8 cellular contexts compared by ENCODE assay signal in genomic region chr1:41003640-41004220, GRCh38. TPM values are rescaled to one million over a fixed set of nuclear protein-coding genes. Genes with fewer than 3 reads are reported as not detected.
DNase-seq lines count a peak whose midpoint lies in the region; ATAC-seq, FAIRE-seq and TF ChIP-seq lines count a peak whose summit lies in the region.

No MANE protein-coding gene starts in this region.

- no peak overlapping the region for H3K4me3 Mint-ChIP-seq in activated T-helper 1 cell treated with anti-CD3 and anti-CD28 coated beads, Interleukin-12 subunit alpha, Interleukin-12 subunit beta, Interleukin-2, Interleukin-4 antibody, amounts not matched to agents 30 ng/mL and 10 ng/mL and 1 ng/mL, durations not matched to agents 14 hours and 24 hours and 36 hours
- H3K4me3 Mint-ChIP-seq in osteocyte (ENCODE audit: unreplicated experiment), result no peak overlapping the region

- TF ChIP-seq CTCF in D721Med (IDR thresholded peaks at IDR 0.05; ENCODE audit: insufficient read depth, missing control alignments), result peak; percentile 63
- peak; percentile 59 for TF ChIP-seq CTCF in fibroblast of pulmonary artery (IDR thresholded peaks at IDR 0.05; ENCODE audit: low read length, missing control alignments)
- peak; percentile 77 for TF ChIP-seq CTCF in osteocyte (IDR thresholded peaks at IDR 0.05)
- peak in 4 of 6 experiments; percentile 28 to 51 (median 49) for TF ChIP-seq CTCF in thyroid gland (IDR thresholded peaks at IDR 0.05)

- H3K9me3 ChIP-seq in thyroid gland, result no peaks in the 10 kb centered on the region

- peaks cover 11 to 37% of the 10 kb centered on the region in 2 donors for H3K36me3 ChIP-seq in thyroid gland

- H3K4me3 ChIP-seq in fibroblast of pulmonary artery (replicated peaks; ENCODE audit: low read depth, low read length) (no peak overlapping the region), thyroid gland (replicated peaks in 1 of 3) (no peak overlapping the region)

- peaks cover 66% of the 10 kb centered on the region for H3K36me3 Mint-ChIP-seq in activated T-helper 1 cell treated with anti-CD3 and anti-CD28 coated beads, Interleukin-12 subunit alpha, Interleukin-12 subunit beta, Interleukin-2, Interleukin-4 antibody, amounts not matched to agents 30 ng/mL and 10 ng/mL and 1 ng/mL, durations not matched to agents 14 hours and 24 hours and 36 hours (ENCODE audit: low read depth)
- peaks cover 50% of the 10 kb centered on the region for H3K36me3 Mint-ChIP-seq in osteocyte (ENCODE audit: unreplicated experiment)

- peaks cover 23% of the 10 kb centered on the region for H3K4me1 Mint-ChIP-seq in activated T-helper 1 cell treated with anti-CD3 and anti-CD28 coated beads, Interleukin-12 subunit alpha, Interleukin-12 subunit beta, Interleukin-2, Interleukin-4 antibody, amounts not matched to agents 30 ng/mL and 10 ng/mL and 1 ng/mL, durations not matched to agents 14 hours and 24 hours and 36 hours (ENCODE audit: low read depth)
- H3K4me1 Mint-ChIP-seq in osteocyte (ENCODE audit: unreplicated experiment), result peaks cover 22% of the 10 kb centered on the region

- peak overlapping the region; percentile 61 for H3K27ac Mint-ChIP-seq in activated T-helper 1 cell treated with anti-CD3 and anti-CD28 coated beads, Interleukin-12 subunit alpha, Interleukin-12 subunit beta, Interleukin-2, Interleukin-4 antibody, amounts not matched to agents 30 ng/mL and 10 ng/mL and 1 ng/mL, durations not matched to agents 14 hours and 24 hours and 36 hours
- peak overlapping the region; percentile 58 for H3K27ac Mint-ChIP-seq in osteocyte (ENCODE audit: unreplicated experiment)

- no peak for FAIRE-seq in D721Med (lab: Jason Lieb, UNC)

- DNase-seq in D721Med (ENCODE audit: insufficient read length, low spot score), result no peak
- DNase-seq in HS-27A (ENCODE audit: low read depth), result peak; percentile 99
- peak; percentile 99 for DNase-seq in RPMI8226
- DNase-seq in activated T-helper 1 cell treated with anti-CD3 and anti-CD28 coated beads, Interleukin-12 subunit alpha, Interleukin-12 subunit beta, Interleukin-2, Interleukin-4 antibody, amounts not matched to agents 30 ng/mL and 10 ng/mL and 1 ng/mL, durations not matched to agents 14 hours and 24 hours and 36 hours (ENCODE audit: low spot score), result peak; percentile 66
- peak; percentile 99 for DNase-seq in fibroblast of pulmonary artery (ENCODE audit: low read depth)
- DNase-seq in osteocyte (ENCODE audit: extremely low spot score, unreplicated experiment), result peak; percentile 97
- DNase-seq in thyroid gland, result peak; percentile 90 to 92

- peak; percentile 96 for ATAC-seq in GM21381 (IDR thresholded peaks at IDR 0.05; ENCODE audit: unreplicated experiment)

- peaks cover 0 to 7% of the 10 kb centered on the region in 2 donors for H3K4me1 ChIP-seq in thyroid gland

- intact Hi-C loops in activated T-helper 1 cell treated with anti-CD3 and anti-CD28 coated beads, Interleukin-12 subunit alpha, Interleukin-12 subunit beta, Interleukin-2, Interleukin-4 antibody, amounts not matched to agents 30 ng/mL and 10 ng/mL and 1 ng/mL, durations not matched to agents 14 hours and 24 hours and 36 hours (cut with micrococcal nuclease), result loop anchor here (1.0 kb wide), 1 partner anchor 19 kb away; no protein-coding TSS in a partner anchor
- intact Hi-C loops in thyroid gland (cut with DNase I), result no loop called here

- no peak for TF ChIP-seq POLR2A in thyroid gland (IDR thresholded peaks at IDR 0.05)

- WGBS in thyroid gland, 2 donors, result 42 to 49% methylated on average over 10 to 11 of the region's 11 CpGs

- H3K27me3 ChIP-seq in thyroid gland, result no peaks in the 10 kb centered on the region

- H3K9me3 Mint-ChIP-seq in activated T-helper 1 cell treated with anti-CD3 and anti-CD28 coated beads, Interleukin-12 subunit alpha, Interleukin-12 subunit beta, Interleukin-2, Interleukin-4 antibody, amounts not matched to agents 30 ng/mL and 10 ng/mL and 1 ng/mL, durations not matched to agents 14 hours and 24 hours and 36 hours, result no peaks in the 10 kb centered on the region
- no peaks in the 10 kb centered on the region for H3K9me3 Mint-ChIP-seq in osteocyte (ENCODE audit: unreplicated experiment)

- no peaks in the 10 kb centered on the region for H3K27me3 Mint-ChIP-seq in activated T-helper 1 cell treated with anti-CD3 and anti-CD28 coated beads, Interleukin-12 subunit alpha, Interleukin-12 subunit beta, Interleukin-2, Interleukin-4 antibody, amounts not matched to agents 30 ng/mL and 10 ng/mL and 1 ng/mL, durations not matched to agents 14 hours and 24 hours and 36 hours (ENCODE audit: insufficient read depth)
- H3K27me3 Mint-ChIP-seq in osteocyte (ENCODE audit: unreplicated experiment), result no peaks in the 10 kb centered on the region

- no peak overlapping the region for H3K27ac ChIP-seq in thyroid gland

RNA-seq across cellular contexts. Expression of gene SLFNL1, which starts 17.8 kb away (rescaled TPM):
- 0.18 TPM in 1 of 2 replicates, not detected in the other for total RNA-seq in activated T-helper 1 cell treated with anti-CD3 and anti-CD28 coated beads, Interleukin-12 subunit alpha, Interleukin-12 subunit beta, Interleukin-2, Interleukin-4 antibody, amounts not matched to agents 30 ng/mL and 10 ng/mL and 1 ng/mL, durations not matched to agents 14 hours and 24 hours and 36 hours
- total RNA-seq in osteocyte (0.29 and 0.30 TPM in 2 replicates), thyroid gland (1 to 10 TPM in 2 of 4 donors, under 1 TPM in 2; 0.44 to 1.7 (median 0.92) TPM)

RNA-seq across cellular contexts. Expression of gene CTPS1, which starts 24.2 kb away (rescaled TPM):
- total RNA-seq in activated T-helper 1 cell treated with anti-CD3 and anti-CD28 coated beads, Interleukin-12 subunit alpha, Interleukin-12 subunit beta, Interleukin-2, Interleukin-4 antibody, amounts not matched to agents 30 ng/mL and 10 ng/mL and 1 ng/mL, durations not matched to agents 14 hours and 24 hours and 36 hours, result 172 and 174 TPM in 2 replicates
- total RNA-seq in osteocyte (25.6 and 27.7 TPM in 2 replicates), thyroid gland (10 to 100 TPM; 10.1 to 20.3 (median 11.8) TPM)
